In the genomic region with DNA sequence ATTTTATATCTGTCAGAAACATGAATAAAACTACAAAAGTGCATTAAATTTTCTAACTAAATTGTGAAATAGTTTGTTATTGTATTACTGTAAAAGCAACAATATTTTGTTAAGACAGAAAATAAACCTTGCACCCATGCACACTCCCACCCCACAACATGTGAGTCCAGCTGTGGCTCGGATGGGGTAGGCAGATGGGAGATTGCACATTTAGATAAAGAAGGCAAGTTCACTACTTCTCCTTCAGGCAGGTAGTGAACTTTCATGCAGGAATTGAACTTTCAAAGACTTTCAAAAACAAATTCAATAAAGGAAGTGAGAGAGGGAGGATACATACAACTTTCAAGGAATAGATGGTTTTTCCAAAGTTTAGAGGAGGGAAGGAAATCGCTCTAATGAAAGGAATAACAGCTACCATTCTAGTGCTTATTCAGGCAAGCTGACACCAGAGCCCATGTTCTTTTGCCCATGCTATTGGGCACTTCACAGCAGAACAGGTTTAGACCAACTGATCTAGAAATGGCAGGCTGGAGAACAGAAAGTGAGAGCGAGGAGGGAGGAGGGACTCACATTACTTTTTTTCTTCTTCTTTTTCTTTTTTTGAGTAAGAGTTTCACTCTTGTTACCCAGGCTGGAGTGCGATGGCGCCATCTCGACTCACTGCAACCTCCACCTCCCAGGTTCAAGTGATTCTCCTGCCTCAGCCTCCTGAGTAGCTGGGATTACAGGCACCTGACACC, we compare ENCODE assay signal across 10 cellular contexts. TPM values are rescaled to one million over a fixed set of nuclear protein-coding genes. Genes with fewer than 3 reads are reported as not detected.
A peak's percentile ranks its signal among the peaks of the same experiment; 100 is the strongest.
DNase-seq lines count a peak whose midpoint lies in the region; ATAC-seq and TF ChIP-seq lines count a peak whose summit lies in the region.
"Had no signal": no experiment of that assay in that cellular context is flagged by ENCODE, and none has a peak within 500 bp of the region (broad histone marks: within the 10 kb centered on the region; RNA-seq: fewer than 3 reads in every experiment).

No MANE protein-coding gene starts in this region.

- ATAC-seq in GM18519 (IDR thresholded peaks at IDR 0.05; ENCODE audit: low FRiP score, unreplicated experiment): peak; percentile 50
- ATAC-seq in GM19467 (IDR thresholded peaks at IDR 0.05; ENCODE audit: unreplicated experiment): peak; percentile 36
- ATAC-seq in HG03139 (IDR thresholded peaks at IDR 0.05; ENCODE audit: unreplicated experiment): peak; percentile 30
- peak; percentile 10 for ATAC-seq in activated T-helper 17 cell treated with anti-CD3 and anti-CD28 coated beads, Interleukin-2, amount 50 U/mL, for 72 hours (replicated peaks)

- no peaks in the 10 kb centered on the region for H3K9me3 Mint-ChIP-seq in activated T-helper 17 cell treated with anti-CD3 and anti-CD28 coated beads, Interleukin-2, amount 50 U/mL, for 72 hours
- H3K9me3 Mint-ChIP-seq in MCF 10A (ENCODE audit: unreplicated experiment): no peaks in the 10 kb centered on the region
- H3K9me3 Mint-ChIP-seq: endodermal cell had no signal

- peaks cover 32% of the 10 kb centered on the region for H3K4me1 Mint-ChIP-seq in activated T-helper 17 cell treated with anti-CD3 and anti-CD28 coated beads, Interleukin-2, amount 50 U/mL, for 72 hours
- H3K4me1 Mint-ChIP-seq in MCF 10A (ENCODE audit: insufficient read depth, unreplicated experiment): no peaks in the 10 kb centered on the region

- H3K27me3 Mint-ChIP-seq in activated T-helper 17 cell treated with anti-CD3 and anti-CD28 coated beads, Interleukin-2, amount 50 U/mL, for 72 hours: no peaks in the 10 kb centered on the region
- peaks cover 53% of the 10 kb centered on the region for H3K27me3 Mint-ChIP-seq in MCF 10A (ENCODE audit: insufficient read depth, unreplicated experiment)

- intact Hi-C loops in MCF 10A (cut with micrococcal nuclease): no loop called here

- CTCF ChIA-PET in MCF 10A (lab: Yijun Ruan, JAX): no interaction called here

- H3K27ac Mint-ChIP-seq in activated T-helper 17 cell treated with anti-CD3 and anti-CD28 coated beads, Interleukin-2, amount 50 U/mL, for 72 hours: peak overlapping the region; percentile 74
- no peak overlapping the region for H3K27ac Mint-ChIP-seq in MCF 10A (ENCODE audit: low read depth, unreplicated experiment)
- H3K27ac Mint-ChIP-seq: endodermal cell had no signal

- POLR2A ChIA-PET in MCF 10A (lab: Yijun Ruan, JAX): interaction anchor here (0.5 kb wide), 1 partner anchor 10 kb away, joined by 3 read pairs; no protein-coding TSS in a partner anchor

- peak overlapping the region; percentile 36 for H3K4me3 Mint-ChIP-seq in activated T-helper 17 cell treated with anti-CD3 and anti-CD28 coated beads, Interleukin-2, amount 50 U/mL, for 72 hours
- H3K4me3 Mint-ChIP-seq in MCF 10A (ENCODE audit: unreplicated experiment): no peak overlapping the region
- H3K4me3 Mint-ChIP-seq: endodermal cell had no signal

- in situ Hi-C loops in G401 (cut with HindIII; ENCODE audit: low sequenced_read_pairs): no loop called here

- peaks cover 19% of the 10 kb centered on the region for H3K36me3 Mint-ChIP-seq in activated T-helper 17 cell treated with anti-CD3 and anti-CD28 coated beads, Interleukin-2, amount 50 U/mL, for 72 hours (ENCODE audit: low read depth)
- H3K36me3 Mint-ChIP-seq in MCF 10A (ENCODE audit: insufficient read depth, unreplicated experiment): no peaks in the 10 kb centered on the region

- DNase-seq in G401 (ENCODE audit: low spot score) (no peak), 8988T (no peak), MCF 10A (ENCODE audit: unreplicated experiment) (no peak), kidney glomerular epithelial cell (lab: John Stamatoyannopoulos, UW) (no peak)
- DNase-seq: endodermal cell, NCI-H2029 had no signal

- BruUV-seq in MCF 10A (replicated peaks; lab: Mats Ljungman, UMichigan): no TSS peak

- TF ChIP-seq CTCF in MCF 10A (IDR thresholded peaks at IDR 0.05; ENCODE audit: unreplicated experiment): no peak

RNA-seq across cellular contexts. Expression of a gene that starts 28.5 kb away (rescaled TPM):
- total RNA-seq in activated T-helper 17 cell treated with anti-CD3 and anti-CD28 coated beads, Interleukin-2, amount 50 U/mL, for 72 hours: 100 to 1,000 TPM; 114 to 200 TPM
- 100 and 214 TPM in 2 replicates for total RNA-seq in G401 (2014; rRNA removed; shearing (Covaris generic))
- total RNA-seq in MCF 10A (2022): 211 and 298 TPM in 2 replicates

RNA-seq across cellular contexts. Expression of a gene that starts 58.9 kb away (rescaled TPM):
- total RNA-seq in activated T-helper 17 cell treated with anti-CD3 and anti-CD28 coated beads, Interleukin-2, amount 50 U/mL, for 72 hours: 10 to 100 TPM; 15.5 to 77.8 TPM
- total RNA-seq in G401 (2014; rRNA removed; shearing (Covaris generic)): 5.5 and 9.9 TPM in 2 replicates
- total RNA-seq in MCF 10A (2022): 46.4 and 52.1 TPM in 2 replicates
